Comparison of ENCODE assay signal across 19 cellular contexts in the genomic region with DNA sequence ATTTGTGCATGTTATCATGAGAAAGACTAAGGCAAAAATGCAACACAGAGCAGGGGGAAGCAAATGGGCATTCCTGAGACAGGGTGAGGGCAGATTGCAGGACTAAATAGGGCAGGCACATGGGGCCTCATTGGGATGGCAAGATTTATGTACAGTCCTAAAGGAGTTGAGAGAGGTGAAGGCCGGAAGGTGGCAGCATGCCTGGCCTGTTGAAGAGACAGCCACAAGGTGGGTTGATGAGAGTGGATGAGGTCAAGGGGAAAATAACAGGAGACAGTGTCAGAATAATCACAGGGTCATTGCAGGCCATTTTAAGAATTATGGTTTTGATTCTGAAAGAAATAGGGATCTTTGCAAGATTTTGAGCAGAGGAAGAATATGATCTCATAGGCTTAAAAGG. TPM values are rescaled to one million over a fixed set of nuclear protein-coding genes. Genes with fewer than 3 reads are reported as not detected.
DNase-seq lines count a peak whose midpoint lies in the region; ATAC-seq and TF ChIP-seq lines count a peak whose summit lies in the region.
"Had no signal": no experiment of that assay in that cellular context is flagged by ENCODE, and none has a peak within 500 bp of the region (broad histone marks: within the 10 kb centered on the region; RNA-seq: fewer than 3 reads in every experiment).

No MANE protein-coding gene starts in this region.

- no peaks in the 10 kb centered on the region for H3K27me3 ChIP-seq in liver (ENCODE audit: control insufficient read depth in 4 of 4, insufficient read depth in 4 of 4, low read length in 3 of 4)

- H3K36me3 Mint-ChIP-seq in WTC11 = no peaks in the 10 kb centered on the region

- CTCF ChIA-PET in WTC11 (lab: Charles Lee) = no interaction called here

- TF ChIP-seq CTCF in WTC11 (IDR thresholded peaks at IDR 0.05) (no peak), liver (IDR thresholded peaks at IDR 0.05; ENCODE audit: low read depth, low read length, missing input control) (no peak)

- H3K27ac ChIP-seq in liver (ENCODE audit: low read depth in 1 of 2, low read length in 2 of 2) = no peak overlapping the region

- H3K4me3 ChIP-seq in liver (ENCODE audit: low read depth in 1 of 3, low read length in 3 of 3) = no peak overlapping the region

- H3K36me3 ChIP-seq in liver (ENCODE audit: control insufficient read depth in 4 of 4, insufficient read depth in 3 of 4, low read depth in 1 of 4, low read length in 3 of 4) = peaks cover 0 to 30% (median 14%) of the 10 kb centered on the region in 4 donors

- peak; percentile 26 to 60 for TF ChIP-seq RAD21 in liver (IDR thresholded peaks at IDR 0.05)

- DNase-seq in NCI-H146 (lab: John Stamatoyannopoulos, UW) = peak; percentile 7
- DNase-seq in NCI-H146 treated with DMSO at 0.1 percent for 48 hours (lab: John Stamatoyannopoulos, UW; ENCODE audit: unreplicated experiment) = no peak
- peak; percentile 8 for DNase-seq in KBM-7
- DNase-seq in WTC11 (ENCODE audit: low spot score) = peak; percentile 34
- DNase-seq in COLO829 (ENCODE audit: low spot score) = no peak
- DNase-seq: 8988T, C1 segment of cervical spinal cord, COR-L47, DMS153, NCI-H1417, NCI-H2081 treated with DMSO at 0.1 percent for 48 hours, NCI-H345, NCI-H69, SHP77, T-helper 2 cell had no signal

- H3K9ac ChIP-seq in liver (ENCODE audit: low read depth in 1 of 2, low read length in 2 of 2) = no peak overlapping the region

- H3K4me3 Mint-ChIP-seq in WTC11 = no peak overlapping the region

- ATAC-seq in WTC11 (peak; percentile 81), GM21360 (IDR thresholded peaks at IDR 0.05; ENCODE audit: unreplicated experiment) (no peak), HG03095 (IDR thresholded peaks at IDR 0.05; ENCODE audit: unreplicated experiment) (no peak)

- H3K9me3 ChIP-seq in liver (ENCODE audit: control insufficient read depth in 4 of 4, low read length in 3 of 4) = no peaks in the 10 kb centered on the region

- WGBS in liver = 61% methylated on average over 1 of the region's 1 CpG

- no peaks in the 10 kb centered on the region for H3K9me3 Mint-ChIP-seq in WTC11

- POLR2A ChIA-PET in WTC11 (lab: Charles Lee) = no interaction called here

- H3K27me3 Mint-ChIP-seq in WTC11 (ENCODE audit: low read depth) = no peaks in the 10 kb centered on the region

- in situ Hi-C loops in KBM-7 (cut with MboI; ENCODE audit: low pct_unique_long_range_greater_than_20kb, low sequenced_read_pairs) = no loop called here

- peaks cover 5% of the 10 kb centered on the region for H3K4me1 Mint-ChIP-seq in WTC11

- H3K4me1 ChIP-seq in liver (ENCODE audit: control insufficient read depth in 4 of 4, insufficient read depth in 4 of 4, low read length in 3 of 4) = peaks cover 4 to 44% (median 15%) of the 10 kb centered on the region in 4 donors

- H3K27ac Mint-ChIP-seq in WTC11 = no peak overlapping the region

TF ChIP-seq in WTC11, 78 proteins besides CTCF, POLR2A, EP300 and RAD21:
- TF ChIP-seq JUN (CRISPR knock-in tag; IDR thresholded peaks at IDR 0.05) (no peak), ELF4 (CRISPR knock-in tag; IDR thresholded peaks at IDR 0.05; ENCODE audit: low read depth) (no peak), GRHL2 (CRISPR knock-in tag; IDR thresholded peaks at IDR 0.05; ENCODE audit: insufficient replicate concordance, severe bottlenecking) (no peak), RELA (CRISPR knock-in tag; IDR thresholded peaks at IDR 0.05; ENCODE audit: borderline replicate concordance) (no peak), MYBL2 (CRISPR knock-in tag; IDR thresholded peaks at IDR 0.05) (no peak)
- TF ChIP-seq, protein P1, sequence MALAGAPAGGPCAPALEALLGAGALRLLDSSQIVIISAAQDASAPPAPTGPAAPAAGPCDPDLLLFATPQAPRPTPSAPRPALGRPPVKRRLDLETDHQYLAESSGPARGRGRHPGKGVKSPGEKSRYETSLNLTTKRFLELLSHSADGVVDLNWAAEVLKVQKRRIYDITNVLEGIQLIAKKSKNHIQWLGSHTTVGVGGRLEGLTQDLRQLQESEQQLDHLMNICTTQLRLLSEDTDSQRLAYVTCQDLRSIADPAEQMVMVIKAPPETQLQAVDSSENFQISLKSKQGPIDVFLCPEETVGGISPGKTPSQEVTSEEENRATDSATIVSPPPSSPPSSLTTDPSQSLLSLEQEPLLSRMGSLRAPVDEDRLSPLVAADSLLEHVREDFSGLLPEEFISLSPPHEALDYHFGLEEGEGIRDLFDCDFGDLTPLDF (CRISPR knock-in tag; IDR thresholded peaks at IDR 0.05) = no peak
- TF ChIP-seq, protein P2, sequence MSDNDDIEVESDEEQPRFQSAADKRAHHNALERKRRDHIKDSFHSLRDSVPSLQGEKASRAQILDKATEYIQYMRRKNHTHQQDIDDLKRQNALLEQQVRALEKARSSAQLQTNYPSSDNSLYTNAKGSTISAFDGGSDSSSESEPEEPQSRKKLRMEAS (CRISPR knock-in tag; IDR thresholded peaks at IDR 0.05) = no peak
- TF ChIP-seq, protein P3, sequence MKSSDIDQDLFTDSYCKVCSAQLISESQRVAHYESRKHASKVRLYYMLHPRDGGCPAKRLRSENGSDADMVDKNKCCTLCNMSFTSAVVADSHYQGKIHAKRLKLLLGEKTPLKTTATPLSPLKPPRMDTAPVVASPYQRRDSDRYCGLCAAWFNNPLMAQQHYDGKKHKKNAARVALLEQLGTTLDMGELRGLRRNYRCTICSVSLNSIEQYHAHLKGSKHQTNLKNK (CRISPR knock-in tag; IDR thresholded peaks at IDR 0.05) = no peak

TF ChIP-seq in liver, 16 proteins besides CTCF, POLR2A, EP300 and RAD21:
- peak in 1 of 2 donors; percentile 52 for TF ChIP-seq RXRA (IDR thresholded peaks at IDR 0.05)
- TF ChIP-seq NR2F2 (IDR thresholded peaks at IDR 0.05) = no peak
- no peak for TF ChIP-seq FOXA1 (IDR thresholded peaks at IDR 0.05)
- TF ChIP-seq, protein P4, sequence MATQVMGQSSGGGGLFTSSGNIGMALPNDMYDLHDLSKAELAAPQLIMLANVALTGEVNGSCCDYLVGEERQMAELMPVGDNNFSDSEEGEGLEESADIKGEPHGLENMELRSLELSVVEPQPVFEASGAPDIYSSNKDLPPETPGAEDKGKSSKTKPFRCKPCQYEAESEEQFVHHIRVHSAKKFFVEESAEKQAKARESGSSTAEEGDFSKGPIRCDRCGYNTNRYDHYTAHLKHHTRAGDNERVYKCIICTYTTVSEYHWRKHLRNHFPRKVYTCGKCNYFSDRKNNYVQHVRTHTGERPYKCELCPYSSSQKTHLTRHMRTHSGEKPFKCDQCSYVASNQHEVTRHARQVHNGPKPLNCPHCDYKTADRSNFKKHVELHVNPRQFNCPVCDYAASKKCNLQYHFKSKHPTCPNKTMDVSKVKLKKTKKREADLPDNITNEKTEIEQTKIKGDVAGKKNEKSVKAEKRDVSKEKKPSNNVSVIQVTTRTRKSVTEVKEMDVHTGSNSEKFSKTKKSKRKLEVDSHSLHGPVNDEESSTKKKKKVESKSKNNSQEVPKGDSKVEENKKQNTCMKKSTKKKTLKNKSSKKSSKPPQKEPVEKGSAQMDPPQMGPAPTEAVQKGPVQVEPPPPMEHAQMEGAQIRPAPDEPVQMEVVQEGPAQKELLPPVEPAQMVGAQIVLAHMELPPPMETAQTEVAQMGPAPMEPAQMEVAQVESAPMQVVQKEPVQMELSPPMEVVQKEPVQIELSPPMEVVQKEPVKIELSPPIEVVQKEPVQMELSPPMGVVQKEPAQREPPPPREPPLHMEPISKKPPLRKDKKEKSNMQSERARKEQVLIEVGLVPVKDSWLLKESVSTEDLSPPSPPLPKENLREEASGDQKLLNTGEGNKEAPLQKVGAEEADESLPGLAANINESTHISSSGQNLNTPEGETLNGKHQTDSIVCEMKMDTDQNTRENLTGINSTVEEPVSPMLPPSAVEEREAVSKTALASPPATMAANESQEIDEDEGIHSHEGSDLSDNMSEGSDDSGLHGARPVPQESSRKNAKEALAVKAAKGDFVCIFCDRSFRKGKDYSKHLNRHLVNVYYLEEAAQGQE (IDR thresholded peaks at IDR 0.05) = no peak
- no peak for TF ChIP-seq EGR1 (IDR thresholded peaks at IDR 0.05; ENCODE audit: low read depth in 2 of 2)
- no peak for TF ChIP-seq YY1 (IDR thresholded peaks at IDR 0.05)

RNA-seq across cellular contexts. Expression of a gene that starts 21.0 kb away (rescaled TPM):
- total RNA-seq in WTC11 (2021) = 4.0 to 9.8 TPM (median 5.7 TPM) in 3 replicates
- total RNA-seq in liver = 100 to 1,000 TPM; 327 to 696 TPM
- 100 to 1,000 TPM; 521 to 615 TPM for polyA plus RNA-seq in liver
- total RNA-seq: LHCN-M2 had no signal

Comparison
In these comparisons a context has a peak if more than half of its experiments do, and no peak if none do; other contexts are left out.
1. DNase-seq: peak in NCI-H146 (single experiment), KBM-7 (single experiment) and WTC11 (single experiment); none in NCI-H146 treated with DMSO at 0.1 percent for 48 hours (single experiment) and COLO829 (single experiment).
2. RNA of a gene that starts 21.0 kb away (total RNA-seq): 327 to 696 TPM in liver; 4.0 to 9.8 TPM in WTC11; every median in the first group is over 10 times any median in the second.